In genomic region chr2:178425255-178425827, GRCh38 we compare ENCODE assay signal across 34 cellular contexts.
"Had no signal": no experiment of that assay in that cellular context is flagged by ENCODE, and none has a peak within 500 bp of the region (broad histone marks: within the 10 kb centered on the region; RNA-seq: fewer than 3 reads in every experiment).

No MANE protein-coding gene starts in this region.

- H3K27me3 ChIP-seq: MG63 had no signal

- H3K9me3 ChIP-seq: MG63 had no signal

- H3K4me3 ChIP-seq: MG63 had no signal

- DNase-seq: Karpas-422, Kasumi-1, MG63, MM.1S, MV-4-11, NCI-H1048, NCI-H1092, NCI-H1092 treated with DMSO at 0.1 percent for 48 hours, NCI-H1105, NCI-H1105 treated with DMSO at 0.1 percent for 48 hours, NCI-H1417, NCI-H1417 treated with DMSO at 0.1 percent for 48 hours, NCI-H1436, NCI-H1436 treated with DMSO at 0.1 percent for 48 hours, NCI-H146, NCI-H1694, NCI-H1694 treated with DMSO at 0.1 percent for 48 hours, NCI-H187, NCI-H187 treated with DMSO at 0.1 percent for 48 hours, NCI-H1930, NCI-H2029, NCI-H2029 treated with DMSO at 0.1 percent for 48 hours, NCI-H2081, NCI-H2081 treated with DMSO at 0.1 percent for 48 hours, NCI-H2107, NCI-H2171, NCI-H2171 treated with DMSO at 0.1 percent for 48 hours, NCI-H2227 treated with DMSO at 0.1 percent for 48 hours, NCI-H226, NCI-H446, NCI-H446 treated with DMSO at 0.1 percent for 48 hours, NCI-H510A, NCI-H510A treated with DMSO at 0.1 percent for 48 hours, NCI-H524 had no signal
